ENCODE assay signal across 1 cellular context in the genomic region with DNA sequence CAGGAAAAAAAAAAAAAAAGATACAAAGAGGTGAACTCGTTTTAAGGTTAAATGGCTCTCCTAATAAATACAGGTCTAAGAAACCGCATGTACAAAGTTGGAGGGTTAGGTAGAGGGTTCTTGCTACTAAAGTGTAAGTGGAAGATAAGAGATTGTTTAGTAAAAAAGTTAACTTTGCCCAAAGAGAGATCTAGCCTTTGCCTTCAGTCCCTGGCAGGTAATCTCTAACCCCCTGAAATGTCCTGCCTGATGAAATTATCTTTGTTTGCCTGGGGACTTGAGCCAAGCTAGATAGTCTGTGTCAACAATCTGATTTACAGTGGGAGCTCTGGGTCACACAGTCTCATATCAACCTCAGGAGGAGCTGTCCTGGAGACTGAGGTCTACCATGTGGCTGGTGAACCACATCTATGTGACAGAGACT.
A peak's percentile ranks its signal among the peaks of the same experiment; 100 is the strongest.
TF ChIP-seq lines count a peak whose summit lies in the region.

No MANE protein-coding gene starts in this region.

TF ChIP-seq in K562, 482 proteins besides CTCF, POLR2A, EP300 and RAD21 (continued from another document):
- TF ChIP-seq ARNT (IDR thresholded peaks at IDR 0.05) (peak in 1 of 2 experiments; percentile 77; a peak in 2 of 4 replicates), ZNF253 (CRISPR knock-in tag; conservative IDR thresholded peaks at IDR 0.05) (no peak), SNRNP70 (optimal IDR thresholded peaks at IDR 0.05; ENCODE audit: low read depth, low read length) (no peak), EGR1 (conservative IDR thresholded peaks at IDR 0.05) (no peak), BHLHE40 (IDR thresholded peaks at IDR 0.05; ENCODE audit: low read length) (no peak)
- TF ChIP-seq, protein P1, sequence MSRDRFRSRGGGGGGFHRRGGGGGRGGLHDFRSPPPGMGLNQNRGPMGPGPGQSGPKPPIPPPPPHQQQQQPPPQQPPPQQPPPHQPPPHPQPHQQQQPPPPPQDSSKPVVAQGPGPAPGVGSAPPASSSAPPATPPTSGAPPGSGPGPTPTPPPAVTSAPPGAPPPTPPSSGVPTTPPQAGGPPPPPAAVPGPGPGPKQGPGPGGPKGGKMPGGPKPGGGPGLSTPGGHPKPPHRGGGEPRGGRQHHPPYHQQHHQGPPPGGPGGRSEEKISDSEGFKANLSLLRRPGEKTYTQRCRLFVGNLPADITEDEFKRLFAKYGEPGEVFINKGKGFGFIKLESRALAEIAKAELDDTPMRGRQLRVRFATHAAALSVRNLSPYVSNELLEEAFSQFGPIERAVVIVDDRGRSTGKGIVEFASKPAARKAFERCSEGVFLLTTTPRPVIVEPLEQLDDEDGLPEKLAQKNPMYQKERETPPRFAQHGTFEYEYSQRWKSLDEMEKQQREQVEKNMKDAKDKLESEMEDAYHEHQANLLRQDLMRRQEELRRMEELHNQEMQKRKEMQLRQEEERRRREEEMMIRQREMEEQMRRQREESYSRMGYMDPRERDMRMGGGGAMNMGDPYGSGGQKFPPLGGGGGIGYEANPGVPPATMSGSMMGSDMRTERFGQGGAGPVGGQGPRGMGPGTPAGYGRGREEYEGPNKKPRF (IDR thresholded peaks at IDR 0.05; ENCODE audit: low read depth, low read length): no peak
